ENCODE assay signal across 28 cellular contexts in the genomic region with DNA sequence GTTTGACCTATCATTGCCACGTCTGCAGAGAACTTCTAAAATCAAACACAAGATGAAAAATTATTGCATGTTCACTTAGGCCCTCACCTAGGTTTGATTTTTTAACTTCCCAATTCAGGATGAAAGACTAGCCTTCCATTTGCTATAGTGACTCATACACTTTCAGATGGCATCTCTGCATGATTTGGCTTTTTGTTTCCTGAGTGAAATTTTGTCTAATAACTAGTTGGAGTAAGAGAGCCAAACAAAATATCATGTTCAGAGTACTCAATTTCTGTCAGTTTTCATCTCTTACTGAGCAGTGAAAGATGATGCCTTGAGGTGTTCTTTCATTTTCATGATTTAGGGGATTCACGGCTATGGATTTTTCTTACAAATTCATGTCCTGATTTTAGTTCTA.
A peak's percentile ranks its signal among the peaks of the same experiment; 100 is the strongest.
DNase-seq lines count a peak whose midpoint lies in the region; ATAC-seq and TF ChIP-seq lines count a peak whose summit lies in the region.
"Had no signal": no experiment of that assay in that cellular context is flagged by ENCODE, and none has a peak within 500 bp of the region (broad histone marks: within the 10 kb centered on the region; RNA-seq: fewer than 3 reads in every experiment).

No MANE protein-coding gene starts in this region.

- no peaks in the 10 kb centered on the region for H3K4me1 Mint-ChIP-seq in activated T-helper 1 cell treated with anti-CD3 and anti-CD28 coated beads, Interleukin-12 subunit alpha, Interleukin-12 subunit beta, Interleukin-2, Interleukin-4 antibody, amounts not matched to agents 30 ng/mL and 10 ng/mL and 1 ng/mL, durations not matched to agents 14 hours and 24 hours and 36 hours (ENCODE audit: low read depth)
- H3K4me1 Mint-ChIP-seq: activated CD4-positive, alpha-beta T cell treated with anti-CD3 and anti-CD28 coated beads for 36 hours; GM23338; nephron progenitor cell; stimulated activated memory B cell treated with anti-CD40 and anti-IgM and Interleukin-4, amounts not matched to agents 10 μg/mL and 1 μg/mL and 100 μg/mL, for 72 hours had no signal

- H3K27me3 ChIP-seq in ACC112 (ENCODE audit: insufficient read depth, low read length) (no peaks in the 10 kb centered on the region), foreskin keratinocyte (no peaks in the 10 kb centered on the region)
- H3K27me3 ChIP-seq: MG63 had no signal

- no peak overlapping the region for H3K27ac Mint-ChIP-seq in activated T-helper 1 cell treated with anti-CD3 and anti-CD28 coated beads, Interleukin-12 subunit alpha, Interleukin-12 subunit beta, Interleukin-2, Interleukin-4 antibody, amounts not matched to agents 30 ng/mL and 10 ng/mL and 1 ng/mL, durations not matched to agents 14 hours and 24 hours and 36 hours
- H3K27ac Mint-ChIP-seq: activated CD4-positive, alpha-beta T cell treated with anti-CD3 and anti-CD28 coated beads for 36 hours; activated naive CD8-positive, alpha-beta T cell; CD4-positive, alpha-beta T cell; GM23338; nephron progenitor cell; stimulated activated memory B cell treated with anti-CD40 and anti-IgM and Interleukin-4, amounts not matched to agents 10 μg/mL and 1 μg/mL and 100 μg/mL, for 72 hours; type B pancreatic cell had no signal

- no peaks in the 10 kb centered on the region for H3K79me2 ChIP-seq in ACC112 (ENCODE audit: control insufficient read depth, insufficient read depth, low read length, unreplicated experiment)

- peak; percentile 46 for ATAC-seq in foreskin keratinocyte
- ATAC-seq: activated CD4-positive, alpha-beta T cell treated with anti-CD3 and anti-CD28 coated beads for 36 hours; GM23338; left colon; stimulated activated memory B cell treated with anti-CD40 and anti-IgM and Interleukin-4, amounts not matched to agents 10 μg/mL and 1 μg/mL and 100 μg/mL, for 72 hours had no signal

- in situ Hi-C loops in astrocyte of the spinal cord (cut with HindIII; ENCODE audit: low sequenced_read_pairs), result no loop called here

- peak overlapping the region; percentile 43; the same call in 1 of the 2 replicates for H3K4me3 ChIP-seq in ACC112 (ENCODE audit: low read depth, low read length)
- no peak overlapping the region for H3K4me3 ChIP-seq in astrocyte of the spinal cord (ENCODE audit: low read depth, low read length)
- H3K4me3 ChIP-seq: GM23338, MG63 had no signal

- no peaks in the 10 kb centered on the region for H3K36me3 ChIP-seq in ACC112 (ENCODE audit: insufficient read depth, low read length)
- H3K36me3 ChIP-seq: MG63 had no signal

- no peaks in the 10 kb centered on the region for H3K9me3 Mint-ChIP-seq in activated T-helper 1 cell treated with anti-CD3 and anti-CD28 coated beads, Interleukin-12 subunit alpha, Interleukin-12 subunit beta, Interleukin-2, Interleukin-4 antibody, amounts not matched to agents 30 ng/mL and 10 ng/mL and 1 ng/mL, durations not matched to agents 14 hours and 24 hours and 36 hours
- H3K9me3 Mint-ChIP-seq: CD4-positive, alpha-beta T cell; GM23338; nephron progenitor cell; stimulated activated memory B cell treated with anti-CD40 and anti-IgM and Interleukin-4, amounts not matched to agents 10 μg/mL and 1 μg/mL and 100 μg/mL, for 72 hours had no signal

- no peaks in the 10 kb centered on the region for H3K27me3 Mint-ChIP-seq in activated T-helper 1 cell treated with anti-CD3 and anti-CD28 coated beads, Interleukin-12 subunit alpha, Interleukin-12 subunit beta, Interleukin-2, Interleukin-4 antibody, amounts not matched to agents 30 ng/mL and 10 ng/mL and 1 ng/mL, durations not matched to agents 14 hours and 24 hours and 36 hours (ENCODE audit: insufficient read depth)
- H3K27me3 Mint-ChIP-seq: stimulated activated memory B cell treated with anti-CD40 and anti-IgM and Interleukin-4, amounts not matched to agents 10 μg/mL and 1 μg/mL and 100 μg/mL, for 72 hours; type B pancreatic cell had no signal

- no peaks in the 10 kb centered on the region for H3K36me3 Mint-ChIP-seq in activated T-helper 1 cell treated with anti-CD3 and anti-CD28 coated beads, Interleukin-12 subunit alpha, Interleukin-12 subunit beta, Interleukin-2, Interleukin-4 antibody, amounts not matched to agents 30 ng/mL and 10 ng/mL and 1 ng/mL, durations not matched to agents 14 hours and 24 hours and 36 hours (ENCODE audit: low read depth)
- H3K36me3 Mint-ChIP-seq: activated naive CD8-positive, alpha-beta T cell; stimulated activated memory B cell treated with anti-CD40 and anti-IgM and Interleukin-4, amounts not matched to agents 10 μg/mL and 1 μg/mL and 100 μg/mL, for 72 hours; type B pancreatic cell had no signal

- intact Hi-C loops in activated T-helper 1 cell treated with anti-CD3 and anti-CD28 coated beads, Interleukin-12 subunit alpha, Interleukin-12 subunit beta, Interleukin-2, Interleukin-4 antibody, amounts not matched to agents 30 ng/mL and 10 ng/mL and 1 ng/mL, durations not matched to agents 14 hours and 24 hours and 36 hours (cut with micrococcal nuclease), result no loop called here

- H3K27ac ChIP-seq in ACC112 (ENCODE audit: low read depth, low read length) (peak overlapping the region; percentile 67), foreskin keratinocyte (peak overlapping the region; percentile 55)

- TF ChIP-seq CTCF in astrocyte of the spinal cord (IDR thresholded peaks at IDR 0.05; ENCODE audit: low read depth, low read length) (no peak), foreskin keratinocyte (conservative IDR thresholded peaks at IDR 0.05) (no peak)

- no peak overlapping the region for H3K4me3 Mint-ChIP-seq in activated T-helper 1 cell treated with anti-CD3 and anti-CD28 coated beads, Interleukin-12 subunit alpha, Interleukin-12 subunit beta, Interleukin-2, Interleukin-4 antibody, amounts not matched to agents 30 ng/mL and 10 ng/mL and 1 ng/mL, durations not matched to agents 14 hours and 24 hours and 36 hours
- H3K4me3 Mint-ChIP-seq: activated CD4-positive, alpha-beta T cell treated with anti-CD3 and anti-CD28 coated beads for 36 hours; activated naive CD8-positive, alpha-beta T cell; CD4-positive, alpha-beta T cell; GM23338; nephron progenitor cell; stimulated activated memory B cell treated with anti-CD40 and anti-IgM and Interleukin-4, amounts not matched to agents 10 μg/mL and 1 μg/mL and 100 μg/mL, for 72 hours; type B pancreatic cell had no signal

- peak overlapping the region; percentile 81 for H2AFZ ChIP-seq in ACC112 (ENCODE audit: low read length, unreplicated experiment)
- H2AFZ ChIP-seq: GM23338 had no signal

- peak; percentile 44 for DNase-seq in HT1080 (ENCODE audit: low read depth)
- peak; percentile 26 for DNase-seq in astrocyte of the spinal cord (ENCODE audit: low read depth, low spot score)
- no peak for DNase-seq in foreskin keratinocyte
- no peak for DNase-seq in activated naive CD4-positive, alpha-beta T cell treated with Interleukin-2 at 50 U/mL for 16 hours
- DNase-seq in KG1 (lab: John Stamatoyannopoulos, UW), result no peak
- no peak for DNase-seq in NK-92 (lab: John Stamatoyannopoulos, UW; ENCODE audit: unreplicated experiment)
- DNase-seq in activated T-helper 1 cell treated with anti-CD3 and anti-CD28 coated beads, Interleukin-12 subunit alpha, Interleukin-12 subunit beta, Interleukin-2, Interleukin-4 antibody, amounts not matched to agents 30 ng/mL and 10 ng/mL and 1 ng/mL, durations not matched to agents 14 hours and 24 hours and 36 hours (ENCODE audit: low spot score), result no peak
- DNase-seq: activated CD4-positive, alpha-beta T cell treated with anti-CD3 and anti-CD28 coated beads for 36 hours; AML-193; caudate nucleus; CD4-positive, alpha-beta T cell; DND-41; hypothalamus; left colon; MG63; NCI-H1105 treated with DMSO at 0.1 percent for 48 hours; NCI-H187 treated with DMSO at 0.1 percent for 48 hours; NCI-H2171 treated with DMSO at 0.1 percent for 48 hours; NCI-H524; nephron progenitor cell; SHP77 treated with DMSO at 0.1 percent for 48 hours; substantia nigra; SW 1271 had no signal

- H3K4me1 ChIP-seq in ACC112 (ENCODE audit: control insufficient read depth, insufficient read depth, low read length, unreplicated experiment) (peaks cover 23% of the 10 kb centered on the region), foreskin keratinocyte (peaks cover 21% of the 10 kb centered on the region)

Comparison
In these comparisons a context has a peak if more than half of its experiments do, and no peak if none do; other contexts are left out.
1. DNase-seq: peak in HT1080 (single experiment) and astrocyte of the spinal cord (single experiment); none in foreskin keratinocyte (0 of 2), activated naive CD4-positive, alpha-beta T cell treated with Interleukin-2 at 50 U/mL for 16 hours (single experiment), KG1 (single experiment), NK-92 (single experiment) and activated T-helper 1 cell treated with anti-CD3 and anti-CD28 coated beads, Interleukin-12 subunit alpha, Interleukin-12 subunit beta, Interleukin-2, Interleukin-4 antibody, amounts not matched to agents 30 ng/mL and 10 ng/mL and 1 ng/mL, durations not matched to agents 14 hours and 24 hours and 36 hours (single experiment).